ENCODE assay signal across 9 cellular contexts in genomic region chr12:12645485-12645884, GRCh38. TPM values are rescaled to one million over a fixed set of nuclear protein-coding genes. Genes with fewer than 3 reads are reported as not detected.
DNase-seq lines count a peak whose midpoint lies in the region; ATAC-seq and TF ChIP-seq lines count a peak whose summit lies in the region.
"Had no signal": no experiment of that assay in that cellular context is flagged by ENCODE, and none has a peak within 500 bp of the region (broad histone marks: within the 10 kb centered on the region; RNA-seq: fewer than 3 reads in every experiment).

No MANE protein-coding gene starts in this region.

- H3K4me3 ChIP-seq in AG04449 (ENCODE audit: low read depth, low read length) = no peak overlapping the region
- H3K4me3 ChIP-seq in fibroblast of mammary gland (ENCODE audit: control insufficient read depth, low read depth, low read length) = no peak overlapping the region

- peaks cover 67% of the 10 kb centered on the region for H3K36me3 Mint-ChIP-seq in activated CD4-positive, alpha-beta T cell treated with anti-CD3 and anti-CD28 coated beads, Interleukin-2, amount 10 ng/mL, durations not matched to agents 24 days and 14 days (ENCODE audit: low read depth)

- peaks cover 14% of the 10 kb centered on the region for H3K4me1 Mint-ChIP-seq in activated CD4-positive, alpha-beta T cell treated with anti-CD3 and anti-CD28 coated beads, Interleukin-2, amount 10 ng/mL, durations not matched to agents 24 days and 14 days

- DNase-seq in AG04449 (ENCODE audit: low read depth, low spot score) (no peak), fibroblast of mammary gland (ENCODE audit: low read depth) (peak; percentile 52), DMS79 treated with DMSO at 0.1 percent for 48 hours (lab: John Stamatoyannopoulos, UW) (no peak), HuH-7 (ENCODE audit: low spot score) (no peak)
- peak; percentile 80 for DNase-seq in activated CD4-positive, alpha-beta T cell treated with anti-CD3 and anti-CD28 coated beads, Interleukin-2, amount 10 ng/mL, durations not matched to agents 24 days and 14 days
- DNase-seq in stimulated activated CD4-positive, alpha-beta T cell treated with anti-CD3 and anti-CD28 coated beads, TNF-alpha, amount 100 ng/mL, for 24 hours (ENCODE audit: low read depth in 3 of 3) = peak in 2 of 3 experiments; percentile 3 to 13
- DNase-seq: left cardiac atrium had no signal

- CTCF ChIA-PET in AG04449 (lab: Yijun Ruan, JAX) = interaction anchor here (0.5 to 3.6 kb wide), 16 partner anchors 10 to 268 kb away, joined by 3 to 26 read pairs (median 6); no protein-coding TSS in a partner anchor

- peaks cover 23% of the 10 kb centered on the region for H3K9me3 Mint-ChIP-seq in activated CD4-positive, alpha-beta T cell treated with anti-CD3 and anti-CD28 coated beads, Interleukin-2, amount 10 ng/mL, durations not matched to agents 24 days and 14 days

- intact Hi-C loops in activated CD4-positive, alpha-beta T cell treated with anti-CD3 and anti-CD28 coated beads, Interleukin-2, amount 10 ng/mL, durations not matched to agents 24 days and 14 days (cut with micrococcal nuclease) = loop anchor here (2.0 to 5.0 kb wide), 2 partner anchors 33 to 59 kb away; partner anchors contain the start of gene CREBL2

- TF ChIP-seq CTCF in AG04449 (IDR thresholded peaks at IDR 0.05; ENCODE audit: insufficient read depth, low read length, missing control alignments) (peak; percentile 11), fibroblast of mammary gland (conservative IDR thresholded peaks at IDR 0.05; ENCODE audit: control insufficient read depth, insufficient read depth, low read depth, low read length) (peak; percentile 54)

- POLR2A ChIA-PET in AG04449 (lab: Yijun Ruan, JAX) = interaction anchor here (0.7 kb wide), 1 partner anchor 248 kb away, joined by 5 read pairs; no protein-coding TSS in a partner anchor

- H3K4me3 Mint-ChIP-seq in activated CD4-positive, alpha-beta T cell treated with anti-CD3 and anti-CD28 coated beads, Interleukin-2, amount 10 ng/mL, durations not matched to agents 24 days and 14 days = no peak overlapping the region

- ATAC-seq in GM18498 (IDR thresholded peaks at IDR 0.05; ENCODE audit: unreplicated experiment) (peak; percentile 59), HG03442 (IDR thresholded peaks at IDR 0.05; ENCODE audit: unreplicated experiment) (peak; percentile 43)

- peak overlapping the region; percentile 79 for H3K27ac Mint-ChIP-seq in activated CD4-positive, alpha-beta T cell treated with anti-CD3 and anti-CD28 coated beads, Interleukin-2, amount 10 ng/mL, durations not matched to agents 24 days and 14 days

- H3K27me3 Mint-ChIP-seq in activated CD4-positive, alpha-beta T cell treated with anti-CD3 and anti-CD28 coated beads, Interleukin-2, amount 10 ng/mL, durations not matched to agents 24 days and 14 days = no peaks in the 10 kb centered on the region

RNA-seq across cellular contexts. Expression of gene CREBL2, which starts 33.8 kb away (rescaled TPM):
- 17.3 TPM in 2 replicates for total RNA-seq in activated CD4-positive, alpha-beta T cell treated with anti-CD3 and anti-CD28 coated beads, Interleukin-2, amount 10 ng/mL, durations not matched to agents 24 days and 14 days

RNA-seq across cellular contexts. Expression of gene GPR19, which starts 50.5 kb away (rescaled TPM):
- 9.4 and 12.1 TPM in 2 replicates for total RNA-seq in activated CD4-positive, alpha-beta T cell treated with anti-CD3 and anti-CD28 coated beads, Interleukin-2, amount 10 ng/mL, durations not matched to agents 24 days and 14 days
- total RNA-seq: left cardiac atrium had no signal

Comparison
In these comparisons a context has a peak if more than half of its experiments do, and no peak if none do; other contexts are left out.
1. DNase-seq: peak in activated CD4-positive, alpha-beta T cell treated with anti-CD3 and anti-CD28 coated beads, Interleukin-2, amount 10 ng/mL, durations not matched to agents 24 days and 14 days (single experiment), fibroblast of mammary gland (single experiment) and stimulated activated CD4-positive, alpha-beta T cell treated with anti-CD3 and anti-CD28 coated beads, TNF-alpha, amount 100 ng/mL, for 24 hours (2 of 3); none in AG04449 (single experiment), DMS79 treated with DMSO at 0.1 percent for 48 hours (single experiment) and HuH-7 (single experiment).